Comparison of ENCODE assay signal across 18 cellular contexts in genomic region chr12:96248532-96248931, GRCh38. TPM values are rescaled to one million over a fixed set of nuclear protein-coding genes. Genes with fewer than 3 reads are reported as not detected.
DNase-seq lines count a peak whose midpoint lies in the region; ATAC-seq and TF ChIP-seq lines count a peak whose summit lies in the region.
"Had no signal": no experiment of that assay in that cellular context is flagged by ENCODE, and none has a peak within 500 bp of the region (broad histone marks: within the 10 kb centered on the region; RNA-seq: fewer than 3 reads in every experiment).

No MANE protein-coding gene starts in this region.

- peak; percentile 11 to 15 for DNase-seq in activated T-cell treated with anti-CD3 and anti-CD28 coated beads, Interleukin-2, amount 50 U/mL, for 48 hours
- no peak for DNase-seq in activated T-cell treated with anti-CD3 and anti-CD28 coated beads, Interleukin-2, amount 50 U/mL, for 1 hour
- DNase-seq in globus pallidus (ENCODE audit: low spot score) (peak; percentile 37), occipital lobe (lab: John Stamatoyannopoulos, UW) (peak; percentile 27), foreskin fibroblast (no peak), left lobe of liver (ENCODE audit: low spot score) (no peak)
- DNase-seq: activated CD8-positive, alpha-beta T cell treated with anti-CD3 and anti-CD28 coated beads for 36 hours; CD8-positive, alpha-beta memory T cell; Karpas-422; naive thymus-derived CD8-positive, alpha-beta T cell; stimulated activated CD4-positive, alpha-beta T cell treated with anti-CD3 and anti-CD28 coated beads, Interleukin-15, amount 100 ng/mL, for 24 hours; stimulated activated naive CD8-positive, alpha-beta T cell treated with anti-CD3 and anti-CD28 coated beads, Interleukin-15, Interleukin-2, amounts not matched to agents 100 U/mL and 50 U/mL, for 24 hours; upper lobe of right lung had no signal

- no peak for TF ChIP-seq CTCF in foreskin fibroblast (IDR thresholded peaks at IDR 0.05; ENCODE audit: low read depth, low read length)

- no peak overlapping the region for H3K4me3 ChIP-seq in foreskin fibroblast (ENCODE audit: low read depth in 1 of 2, low read length in 2 of 2)
- H3K4me3 ChIP-seq: adrenal gland, cardiac muscle cell, prostate gland, upper lobe of right lung had no signal

- ATAC-seq in GM18861 (IDR thresholded peaks at IDR 0.05; ENCODE audit: unreplicated experiment) (no peak), HG02852 (IDR thresholded peaks at IDR 0.05; ENCODE audit: unreplicated experiment) (no peak), left lobe of liver (no peak)
- ATAC-seq: activated CD8-positive, alpha-beta T cell treated with anti-CD3 and anti-CD28 coated beads for 36 hours; naive thymus-derived CD8-positive, alpha-beta T cell; stimulated activated naive CD8-positive, alpha-beta T cell treated with anti-CD3 and anti-CD28 coated beads, Interleukin-15, Interleukin-2, amounts not matched to agents 100 U/mL and 50 U/mL, for 24 hours had no signal

RNA-seq across cellular contexts. Expression of gene ELK3, which starts 54.4 kb away (rescaled TPM):
- total RNA-seq in occipital lobe (1.9 TPM), left lobe of liver (6.6 TPM)

Comparison
In these comparisons a context has a peak if more than half of its experiments do, and no peak if none do; other contexts are left out.
1. DNase-seq: peak in activated T-cell treated with anti-CD3 and anti-CD28 coated beads, Interleukin-2, amount 50 U/mL, for 48 hours (2 of 2), globus pallidus (single experiment) and occipital lobe (single experiment); none in activated T-cell treated with anti-CD3 and anti-CD28 coated beads, Interleukin-2, amount 50 U/mL, for 1 hour (single experiment), foreskin fibroblast (0 of 2) and left lobe of liver (single experiment).